4 cellular contexts compared by ENCODE assay signal in genomic region chr15:22941179-22941578, GRCh38.
"Had no signal": no experiment of that assay in that cellular context is flagged by ENCODE, and none has a peak within 500 bp of the region (broad histone marks: within the 10 kb centered on the region; RNA-seq: fewer than 3 reads in every experiment).

No MANE protein-coding gene starts in this region.

- H2AFZ ChIP-seq: GM23338 had no signal

- H3K27me3 Mint-ChIP-seq: IgD-negative memory B cell had no signal

- DNase-seq: H9, HCEC 1CT had no signal

- ATAC-seq: GM23338 had no signal

- H3K4me1 Mint-ChIP-seq: H9 had no signal

- H3K4me3 Mint-ChIP-seq: GM23338, H9, IgD-negative memory B cell had no signal

- H3K9me3 Mint-ChIP-seq: GM23338, H9, IgD-negative memory B cell had no signal

- H3K27ac Mint-ChIP-seq: GM23338, H9 had no signal

- H3K4me3 ChIP-seq: GM23338 had no signal

- H3K4me2 ChIP-seq: GM23338 had no signal
